In the genomic region with DNA sequence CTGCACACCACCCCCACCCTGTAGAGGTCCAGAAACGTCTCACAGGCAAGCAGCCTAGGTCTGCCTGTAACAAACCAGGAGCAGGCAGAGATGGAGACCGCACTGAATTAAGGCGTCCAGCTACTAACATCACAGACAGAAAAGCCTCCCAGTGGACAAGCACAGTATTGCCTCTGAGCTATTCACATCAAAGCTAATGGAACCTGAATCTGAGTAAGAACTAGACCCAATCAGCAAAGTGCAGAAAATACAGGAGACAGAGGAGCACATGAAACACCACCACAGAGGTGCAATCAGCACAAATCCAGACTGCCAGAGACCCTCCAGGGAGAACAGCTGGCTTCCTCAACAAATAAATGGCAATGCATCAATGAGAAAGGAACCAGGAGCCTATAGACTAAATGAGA, we compare ENCODE assay signal across 8 cellular contexts. TPM values are rescaled to one million over a fixed set of nuclear protein-coding genes. Genes with fewer than 3 reads are reported as not detected.
DNase-seq lines count a peak whose midpoint lies in the region; ATAC-seq, FAIRE-seq and TF ChIP-seq lines count a peak whose summit lies in the region.

No MANE protein-coding gene starts in this region.

- no peaks in the 10 kb centered on the region for H3K9me3 ChIP-seq in SJSA1 (replicated peaks)
- no peaks in the 10 kb centered on the region for H3K9me3 ChIP-seq in astrocyte (ENCODE audit: insufficient read depth, low read depth, low read length)
- no peaks in the 10 kb centered on the region for H3K9me3 ChIP-seq in small intestine (ENCODE audit: control insufficient read depth, low read depth)

- no peaks in the 10 kb centered on the region for H3K36me3 Mint-ChIP-seq in astrocyte (ENCODE audit: low read depth, unreplicated experiment)

- H3K27ac ChIP-seq in SJSA1: no peak overlapping the region
- H3K27ac ChIP-seq in astrocyte (ENCODE audit: low read depth, low read length): no peak overlapping the region
- H3K27ac ChIP-seq in small intestine (ENCODE audit: low read depth in 1 of 2, low read length in 1 of 2): no peak overlapping the region

- H2AFZ ChIP-seq in astrocyte (ENCODE audit: low read depth, low read length): no peak overlapping the region

- H3K27me3 ChIP-seq in SJSA1 (replicated peaks) (no peaks in the 10 kb centered on the region), astrocyte (ENCODE audit: insufficient read depth, low read length) (no peaks in the 10 kb centered on the region), small intestine (ENCODE audit: control insufficient read depth in 2 of 2, insufficient read depth in 2 of 2, low read length in 2 of 2) (no peaks in the 10 kb centered on the region)

- H3K27me3 Mint-ChIP-seq in astrocyte (ENCODE audit: low read depth, unreplicated experiment): peaks cover 7% of the 10 kb centered on the region

- no peaks in the 10 kb centered on the region for H4K20me1 ChIP-seq in astrocyte (ENCODE audit: insufficient read depth, low read length)

- DNase-seq in activated CD4-positive, CD25-positive, alpha-beta regulatory T cell treated with anti-CD3 and anti-CD28 coated beads, Interleukin-2, amount 50 U/mL, for 72 hours: no peak
- DNase-seq in SJSA1 (ENCODE audit: low read depth in 1 of 2, low spot score in 2 of 2): peak; percentile 42 to 61
- peak; percentile 42 for DNase-seq in astrocyte (ENCODE audit: low read depth)
- DNase-seq in hepatic stellate cell (ENCODE audit: low spot score): peak; percentile 60
- peak; percentile 77 for DNase-seq in small intestine
- no peak for DNase-seq in occipital lobe (lab: John Stamatoyannopoulos, UW)

- TF ChIP-seq CTCF in LNCAP (IDR thresholded peaks at IDR 0.05) (peak; percentile 68), astrocyte (IDR thresholded peaks at IDR 0.05; ENCODE audit: insufficient read depth, low read depth, low read length) (peak; percentile 82)

- H3K4me1 ChIP-seq in SJSA1 (replicated peaks): peaks cover 23% of the 10 kb centered on the region
- H3K4me1 ChIP-seq in astrocyte (ENCODE audit: insufficient read depth, low read length): no peaks in the 10 kb centered on the region
- no peaks in the 10 kb centered on the region for H3K4me1 ChIP-seq in small intestine (ENCODE audit: control insufficient read depth in 2 of 2, insufficient read depth in 1 of 2, low read depth in 1 of 2, low read length in 1 of 2)

- no peak overlapping the region for H3K9ac ChIP-seq in astrocyte (ENCODE audit: low read length)

- WGBS in small intestine, 3 donors: 0 to 7% (median 3%) methylated on average over 3 of the region's 3 CpGs

- no peaks in the 10 kb centered on the region for H3K79me2 ChIP-seq in astrocyte (ENCODE audit: insufficient read depth, low read length)

- H3K4me2 ChIP-seq in astrocyte (ENCODE audit: low read length): no peak overlapping the region

- H3K36me3 ChIP-seq in SJSA1 (no peaks in the 10 kb centered on the region), astrocyte (ENCODE audit: insufficient read depth, low read length) (no peaks in the 10 kb centered on the region), small intestine (ENCODE audit: control insufficient read depth in 2 of 2, insufficient read depth in 2 of 2, low read length in 2 of 2) (no peaks in the 10 kb centered on the region)

- H3K9me3 Mint-ChIP-seq in astrocyte (ENCODE audit: unreplicated experiment): no peaks in the 10 kb centered on the region

- H3K27ac Mint-ChIP-seq in astrocyte (ENCODE audit: unreplicated experiment): no peak overlapping the region

- no peak overlapping the region for H3K4me3 Mint-ChIP-seq in astrocyte (ENCODE audit: unreplicated experiment)

- H3K4me3 ChIP-seq in SJSA1: no peak overlapping the region
- H3K4me3 ChIP-seq in astrocyte (ENCODE audit: insufficient read depth, low read depth, low read length): no peak overlapping the region
- H3K4me3 ChIP-seq in small intestine (ENCODE audit: low read depth in 1 of 2, low read length in 2 of 2): no peak overlapping the region

- no peaks in the 10 kb centered on the region for H3K4me1 Mint-ChIP-seq in astrocyte (ENCODE audit: low read depth, unreplicated experiment)

- FAIRE-seq in astrocyte (lab: Jason Lieb, UNC): peak; percentile 90
- no peak for FAIRE-seq in small intestine (lab: Jason Lieb, UNC)

- ATAC-seq in activated CD4-positive, CD25-positive, alpha-beta regulatory T cell treated with anti-CD3 and anti-CD28 coated beads, Interleukin-2, amount 50 U/mL, for 24 hours: peak; percentile 90 to 96

RNA-seq across cellular contexts. Expression of gene PEMT, which starts 22.2 kb away (rescaled TPM):
- 49.2 and 49.3 TPM in 2 replicates for total RNA-seq in SJSA1 (2014; rRNA removed; shearing (Covaris generic))
- 19.5 and 25.4 TPM in 2 replicates for total RNA-seq in astrocyte
- polyA plus RNA-seq in small intestine: 10 to 100 TPM; 32.0 to 42.0 (median 33.5) TPM
- total RNA-seq in occipital lobe: 15.3 TPM

Comparison
In these comparisons a context has a peak if more than half of its experiments do, and no peak if none do; other contexts are left out.
1. DNase-seq: peak in SJSA1 (2 of 2), astrocyte (single experiment), hepatic stellate cell (single experiment) and small intestine (single experiment); none in activated CD4-positive, CD25-positive, alpha-beta regulatory T cell treated with anti-CD3 and anti-CD28 coated beads, Interleukin-2, amount 50 U/mL, for 72 hours (single experiment) and occipital lobe (single experiment).